Comparison of ENCODE assay signal across 29 cellular contexts in the genomic region with DNA sequence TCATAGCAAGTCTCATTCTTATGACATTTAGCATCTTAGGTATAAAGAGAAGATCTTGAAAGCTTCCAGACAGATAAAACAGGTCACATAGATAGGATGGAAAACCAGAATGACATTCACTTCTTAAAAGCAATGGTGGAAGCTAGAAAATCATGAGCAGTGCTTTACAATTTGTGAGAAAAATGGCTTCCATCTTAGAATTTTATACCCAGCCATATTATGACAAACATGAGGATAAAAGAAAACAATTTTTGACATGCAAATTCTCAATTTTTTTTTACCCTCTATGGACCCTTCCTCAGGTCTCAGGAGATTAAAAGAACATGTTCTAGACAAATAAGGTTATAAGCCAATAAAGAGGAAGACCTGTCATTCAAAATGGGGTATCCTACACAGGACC. TPM values are rescaled to one million over a fixed set of nuclear protein-coding genes. Genes with fewer than 3 reads are reported as not detected.
DNase-seq lines count a peak whose midpoint lies in the region; ATAC-seq, FAIRE-seq and TF ChIP-seq lines count a peak whose summit lies in the region.
"Had no signal": no experiment of that assay in that cellular context is flagged by ENCODE, and none has a peak within 500 bp of the region (broad histone marks: within the 10 kb centered on the region; RNA-seq: fewer than 3 reads in every experiment).

No MANE protein-coding gene starts in this region.

- H3K9me1 ChIP-seq in K562 (ENCODE audit: control insufficient read depth, insufficient read depth, low read length) = no peaks in the 10 kb centered on the region

- in situ Hi-C loops in K562 (cut with MboI) = no loop called here

- TF ChIP-seq CTCF in HEK293 (tag by site-specific recombination; IDR thresholded peaks at IDR 0.05) = no peak
- no peak for TF ChIP-seq CTCF in PC-3 (conservative IDR thresholded peaks at IDR 0.05; ENCODE audit: low read depth, low read length)
- TF ChIP-seq CTCF in K562 (IDR thresholded peaks at IDR 0.05 in 2 of 3, conservative IDR thresholded peaks at IDR 0.05 in 1 of 3; ENCODE audit: insufficient read depth in 2 of 3, low read depth in 1 of 3, low read length in 3 of 3) = no peak
- TF ChIP-seq CTCF in thyroid gland (IDR thresholded peaks at IDR 0.05) = no peak

- H3K9me3 ChIP-seq in HEK293 (ENCODE audit: control insufficient read depth, insufficient read depth, low read depth, low read length) = no peaks in the 10 kb centered on the region; the same call in 1 of the 2 replicates
- no peaks in the 10 kb centered on the region for H3K9me3 ChIP-seq in PC-3 (ENCODE audit: low read length)
- peaks cover 4% of the 10 kb centered on the region; the same call in 1 of the 2 replicates for H3K9me3 ChIP-seq in K562 (replicated peaks; ENCODE audit: control insufficient read depth, insufficient read depth, low read depth, low read length)
- H3K9me3 ChIP-seq in thyroid gland = no peaks in the 10 kb centered on the region
- H3K9me3 ChIP-seq: BE2C had no signal

- FAIRE-seq in K562 (lab: Jason Lieb, UNC) = no peak
- FAIRE-seq: A204.1, GM12878, GM12892, GM18507 had no signal

- BruUV-seq in PC-3 (replicated peaks; lab: Mats Ljungman, UMichigan) (no TSS peak), K562 (replicated peaks; lab: Mats Ljungman, UMichigan) (no TSS peak)

- no peaks in the 10 kb centered on the region for H3K9me2 ChIP-seq in PC-3 (replicated peaks; ENCODE audit: low read length)

- CTCF ChIA-PET in HEK293 (lab: Yijun Ruan, JAX) = interaction anchor here (0.8 to 5.3 kb wide), 3 partner anchors 14 to 850 kb away, joined by 3 to 32 read pairs (median 3); a partner anchor contains a TSS
- CTCF ChIA-PET in PC-3 (lab: Charles Lee) = interaction anchor here (1.1 kb wide), 1 partner anchor 84 kb away, joined by 5 read pairs; a partner anchor contains a TSS
- CTCF ChIA-PET in K562 (lab: Yijun Ruan, JAX; ENCODE audit: low intra/inter-chr PET ratio) = no interaction called here

- H3K4me2 ChIP-seq in PC-3 (ENCODE audit: low read length) = peak overlapping the region; percentile 55
- H3K4me2 ChIP-seq in K562 (ENCODE audit: insufficient read depth, low read length) = no peak overlapping the region
- H3K4me2 ChIP-seq: BLaER1 had no signal

- no peak overlapping the region for H3K4me3 ChIP-seq in HEK293 (ENCODE audit: low read depth, low read length)
- peak overlapping the region; percentile 25; the same call in 1 of the 2 replicates for H3K4me3 ChIP-seq in PC-3 (ENCODE audit: low read length)
- no peak overlapping the region for H3K4me3 ChIP-seq in K562
- no peak overlapping the region for H3K4me3 ChIP-seq in thyroid gland (replicated peaks in 1 of 3)
- H3K4me3 ChIP-seq: BLaER1, GM12878 had no signal

- no peak for ATAC-seq in PC-3
- no peak for ATAC-seq in K562
- ATAC-seq in GM21528 (IDR thresholded peaks at IDR 0.05; ENCODE audit: low FRiP score, unreplicated experiment) = no peak
- ATAC-seq: GM12878 had no signal

- no peak for TF ChIP-seq EP300 in K562 (IDR thresholded peaks at IDR 0.05; ENCODE audit: low read length)

- H2AFZ ChIP-seq in PC-3 (ENCODE audit: low read length) = no peak overlapping the region
- no peak overlapping the region for H2AFZ ChIP-seq in K562 (ENCODE audit: low read depth, low read length)

- no peak for TF ChIP-seq RAD21 in K562 (CRISPR knock-in tag; conservative IDR thresholded peaks at IDR 0.05 in 1 of 2, IDR thresholded peaks at IDR 0.05 in 1 of 2)

- H4K20me1 ChIP-seq in PC-3 (ENCODE audit: low read length) = no peaks in the 10 kb centered on the region
- no peaks in the 10 kb centered on the region for H4K20me1 ChIP-seq in K562 (replicated peaks; ENCODE audit: control insufficient read depth, insufficient read depth, low read length)
- H4K20me1 ChIP-seq: BLaER1 had no signal

- DNase-seq in PC-3 (no peak), K562 (ENCODE audit: extremely low read depth in 1 of 4, low spot score in 3 of 4) (no peak), NCI-H2107 (lab: John Stamatoyannopoulos, UW) (no peak), thyroid gland (no peak)
- DNase-seq: 8988T; ACHN; BE2C; C1 segment of cervical spinal cord; CD4-positive, alpha-beta memory T cell; CD4-positive, CD25-positive, alpha-beta regulatory T cell; CD8-positive, alpha-beta memory T cell; COR-L47; DMS 273 treated with DMSO at 0.1 percent for 48 hours; DMS153; DMS79; DND-41; GDM1 had no signal

- no peaks in the 10 kb centered on the region for H3K79me2 ChIP-seq in PC-3 (ENCODE audit: low read length)
- no peaks in the 10 kb centered on the region for H3K79me2 ChIP-seq in K562 (ENCODE audit: control insufficient read depth, insufficient read depth, low read length)

- H3K27me3 ChIP-seq in PC-3 (ENCODE audit: low read length) (no peaks in the 10 kb centered on the region), K562 (ENCODE audit: control insufficient read depth in 2 of 2, insufficient read depth in 2 of 2, low read length in 2 of 2) (peaks cover 28 to 72% of the 10 kb centered on the region in 2 experiments; a peak in 3 of 5 replicates), thyroid gland (no peaks in the 10 kb centered on the region)
- H3K27me3 ChIP-seq: BE2C, BLaER1 had no signal

- H3K9ac ChIP-seq in PC-3 (ENCODE audit: low read length) = no peak overlapping the region
- H3K9ac ChIP-seq in K562 (ENCODE audit: insufficient read depth in 1 of 2, low read depth in 2 of 2, low read length in 2 of 2) = no peak overlapping the region
- H3K9ac ChIP-seq: BLaER1 had no signal

- intact Hi-C loops in PC-3 (cut with micrococcal nuclease) = no loop called here
- intact Hi-C loops in K562 (cut with micrococcal nuclease) = no loop called here
- intact Hi-C loops in thyroid gland (cut with DNase I) = no loop called here

- H3F3A ChIP-seq in PC-3 (ENCODE audit: low read length, unreplicated experiment) = no peaks in the 10 kb centered on the region

- no peaks in the 10 kb centered on the region for H3K36me3 ChIP-seq in HEK293 (ENCODE audit: control insufficient read depth in 2 of 2, insufficient read depth in 1 of 2, low read length in 2 of 2)
- no peaks in the 10 kb centered on the region for H3K36me3 ChIP-seq in PC-3 (ENCODE audit: low read depth, low read length)
- H3K36me3 ChIP-seq in K562 (ENCODE audit: control insufficient read depth, insufficient read depth, low read length) = no peaks in the 10 kb centered on the region
- H3K36me3 ChIP-seq in thyroid gland = no peaks in the 10 kb centered on the region
- H3K36me3 ChIP-seq: BE2C, BLaER1 had no signal

- POLR2A ChIA-PET in HEK293 (lab: Yijun Ruan, JAX) (no interaction called here), PC-3 (lab: Charles Lee; ENCODE audit: unreplicated experiment) (interaction anchor here (0.6 kb wide), 2 partner anchors 57 to 90 kb away, joined by 4 to 5 read pairs; no protein-coding TSS in a partner anchor), K562 (lab: Yijun Ruan, JAX) (no interaction called here)

- H3K27ac ChIP-seq in HEK293 (ENCODE audit: extremely low read depth, low read depth, low read length) (no peak overlapping the region), PC-3 (ENCODE audit: low read length) (peak overlapping the region; percentile 48), K562 (ENCODE audit: extremely low read depth, low read depth, low read length) (no peak overlapping the region), thyroid gland (no peak overlapping the region)
- H3K27ac ChIP-seq: BLaER1 had no signal

- TF ChIP-seq POLR2A in K562 (conservative IDR thresholded peaks at IDR 0.05) = no peak
- no peak for TF ChIP-seq POLR2A in thyroid gland (IDR thresholded peaks at IDR 0.05)

- no peaks in the 10 kb centered on the region; the same call in 1 of the 2 replicates for H3K4me1 ChIP-seq in HEK293 (ENCODE audit: control insufficient read depth, insufficient read depth, low read length)
- H3K4me1 ChIP-seq in PC-3 (ENCODE audit: insufficient read depth, low read length) = peaks cover 52% of the 10 kb centered on the region
- peaks cover 0 to 3% of the 10 kb centered on the region in 2 experiments; a peak in 2 of 5 replicates for H3K4me1 ChIP-seq in K562 (replicated peaks in 1 of 2; ENCODE audit: control insufficient read depth in 2 of 2, insufficient read depth in 2 of 2, low read length in 2 of 2)
- no peaks in the 10 kb centered on the region for H3K4me1 ChIP-seq in thyroid gland
- H3K4me1 ChIP-seq: BE2C had no signal

TF ChIP-seq in HEK293, 187 proteins besides CTCF, POLR2A, EP300 and RAD21:
- TF ChIP-seq ZNF155 (tag by site-specific recombination; IDR thresholded peaks at IDR 0.05) (no peak), SETDB1 (IDR thresholded peaks at IDR 0.05; ENCODE audit: insufficient read length, low read length) (peak; percentile 80)

TF ChIP-seq in K562, 482 proteins besides CTCF, POLR2A, EP300 and RAD21:
- TF ChIP-seq TAL1 (IDR thresholded peaks at IDR 0.05) = no peak
- peak; percentile 75 for TF ChIP-seq ZFP1 (CRISPR knock-in tag; IDR thresholded peaks at IDR 0.05)
TF ChIP-seq in K562: peak in this region for 1.

RNA-seq across cellular contexts. Expression of a gene that starts 7.1 kb away (rescaled TPM):
- total RNA-seq in PC-3 (2014; rRNA removed) = not detected in 2 replicates
- total RNA-seq in K562 (2011; cell fraction: chromatin; rRNA removed; ENCODE audit: low replicate concordance) = not detected in 2 replicates
- total RNA-seq in K562 (2011; cell fraction: nucleolus; rRNA removed) = not detected in 2 replicates
- not detected in 2 replicates for total RNA-seq in K562 (2011; cell fraction: nucleoplasm; rRNA removed)
- not detected in 2 replicates for total RNA-seq in K562 (2014; rRNA removed)
- total RNA-seq in K562 (2014; rRNA removed; fragmentation: Illumina TruSeq; extraction: Trizol) = not detected in 2 replicates
- total RNA-seq in K562 (2015; rRNA removed; fragmentation: Illumina TruSeq; extraction: Trizol) = not detected in 2 replicates
- not detected in 2 replicates for total RNA-seq in K562 (2021)
- polyA plus RNA-seq in K562 (2011; rRNA removed) = not detected in 2 replicates
- polyA plus RNA-seq in K562 (2011; cell fraction: cytosol; rRNA removed) = not detected in 2 replicates
- not detected in 2 replicates for polyA plus RNA-seq in K562 (2011; cell fraction: nucleus; rRNA removed)
- not detected in 2 replicates for polyA plus RNA-seq in K562 (2012)
- not detected in 2 replicates for polyA plus RNA-seq in K562 (2014; fragmentation: Illumina TruSeq; extraction: Trizol)
- polyA plus RNA-seq in K562 (2014; fragmentation: Nextera tagmentation; extraction: Ambion mirVana) = not detected
- polyA plus RNA-seq in K562 (2014; rRNA removed) = not detected in 2 replicates
- not detected in 2 replicates for polyA minus RNA-seq in K562 (2011; rRNA and poly(A)+ RNA removed)
- not detected in 2 replicates for polyA minus RNA-seq in K562 (2011; cell fraction: cytosol; rRNA and poly(A)+ RNA removed)
- polyA minus RNA-seq in K562 (2011; cell fraction: nucleus; rRNA and poly(A)+ RNA removed) = not detected in 2 replicates
- total RNA-seq in thyroid gland = not detected
- total RNA-seq: A673; CD4-positive, alpha-beta memory T cell; CD4-positive, CD25-positive, alpha-beta regulatory T cell; CD8-positive, alpha-beta memory T cell; Daoy; G401; GM12878 had no signal
- polyA plus RNA-seq: AG04450; CD14-positive monocyte; CD4-positive, alpha-beta memory T cell; CD4-positive, CD25-positive, alpha-beta regulatory T cell; CD8-positive, alpha-beta memory T cell; GM12878 had no signal
